Comparison of ENCODE assay signal across 8 cellular contexts in the genomic region with DNA sequence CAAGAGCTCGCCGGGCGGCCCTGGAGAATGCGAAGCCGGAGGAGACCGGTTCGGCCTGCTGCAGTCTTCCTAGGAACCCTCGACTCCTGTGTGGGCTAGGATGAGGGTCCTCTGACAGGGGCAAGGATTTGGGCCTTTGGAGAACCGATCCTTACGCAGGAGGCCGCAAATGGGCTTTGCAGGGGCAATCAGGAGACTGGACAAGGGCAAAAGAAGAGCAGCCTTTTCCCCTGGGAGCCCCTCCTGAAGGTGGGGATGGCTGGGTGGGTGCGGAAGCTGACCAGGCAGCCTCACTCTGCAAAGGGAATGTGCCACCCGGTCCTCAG.
DNase-seq lines count a peak whose midpoint lies in the region; ATAC-seq and TF ChIP-seq lines count a peak whose summit lies in the region.

No MANE protein-coding gene starts in this region.

- H3K4me3 ChIP-seq in BLaER1 treated with 17β-estradiol and CSF1 and Interleukin-3, amounts not matched to agents 10 nM and 100 nM, result peak overlapping the region; percentile 54 to 72 (median 62)
- H3K4me3 ChIP-seq in WI38 (ENCODE audit: low read depth, low read length) (peak overlapping the region; percentile 97), right cardiac atrium (ENCODE audit: low read length) (peak overlapping the region; percentile 58)

- H3K9ac ChIP-seq in BLaER1 treated with 17β-estradiol and CSF1 and Interleukin-3, amounts not matched to agents 10 nM and 100 nM, result peak overlapping the region; percentile 61 to 83 (median 72); a peak in 21 of 22 replicates

- H3K9me3 ChIP-seq in BLaER1 treated with 17β-estradiol and CSF1 and Interleukin-3, amounts not matched to agents 10 nM and 100 nM (replicated peaks in 1 of 11), result no peaks in the 10 kb centered on the region
- no peaks in the 10 kb centered on the region for H3K9me3 ChIP-seq in right cardiac atrium (ENCODE audit: control insufficient read depth, low read length)

- no peak for ATAC-seq in right cardiac atrium
- ATAC-seq in GM19023 (IDR thresholded peaks at IDR 0.05; ENCODE audit: unreplicated experiment), result no peak
- ATAC-seq in GM19452 (IDR thresholded peaks at IDR 0.05; ENCODE audit: unreplicated experiment), result no peak

- peaks cover 84 to 98% (median 94%) of the 10 kb centered on the region in 10 experiments for H3K4me1 ChIP-seq in BLaER1 treated with 17β-estradiol and CSF1 and Interleukin-3, amounts not matched to agents 10 nM and 100 nM
- peaks cover 13% of the 10 kb centered on the region for H3K4me1 ChIP-seq in right cardiac atrium (ENCODE audit: control insufficient read depth, insufficient read depth, low read length)

- DNase-seq in right cardiac atrium (no peak), renal cortical epithelial cell (ENCODE audit: low read depth) (peak; percentile 26), NCI-H748 treated with DMSO at 0.1 percent for 48 hours (lab: John Stamatoyannopoulos, UW) (no peak), NCI-H1092 treated with DMSO at 0.1 percent for 48 hours (lab: John Stamatoyannopoulos, UW) (no peak)

- peak overlapping the region in 9 of 11 experiments; percentile 61 to 82 (median 74); a peak in 18 of 22 replicates for H3K27ac ChIP-seq in BLaER1 treated with 17β-estradiol and CSF1 and Interleukin-3, amounts not matched to agents 10 nM and 100 nM
- no peak overlapping the region for H3K27ac ChIP-seq in right cardiac atrium (ENCODE audit: low read length)

- WGBS in right cardiac atrium, result 36% methylated on average over 13 of the region's 13 CpGs

- H3K4me2 ChIP-seq in BLaER1 treated with 17β-estradiol and CSF1 and Interleukin-3, amounts not matched to agents 10 nM and 100 nM, result peak overlapping the region; percentile 88 to 100 (median 96)

- intact Hi-C loops in right cardiac atrium (cut with DNase I), result no loop called here

- no peak for TF ChIP-seq CTCF in WI38 (IDR thresholded peaks at IDR 0.05; ENCODE audit: low read depth, low read length)

- peaks cover 36 to 99% (median 96%) of the 10 kb centered on the region in 11 experiments; a peak in 21 of 22 replicates for H4K20me1 ChIP-seq in BLaER1 treated with 17β-estradiol and CSF1 and Interleukin-3, amounts not matched to agents 10 nM and 100 nM

- H3K36me3 ChIP-seq in BLaER1 treated with 17β-estradiol and CSF1 and Interleukin-3, amounts not matched to agents 10 nM and 100 nM, result peaks cover 0 to 50% (median 16%) of the 10 kb centered on the region in 11 experiments; a peak in 15 of 22 replicates

- H3K27me3 ChIP-seq in BLaER1 treated with 17β-estradiol and CSF1 and Interleukin-3, amounts not matched to agents 10 nM and 100 nM, result no peaks in the 10 kb centered on the region
- H3K27me3 ChIP-seq in right cardiac atrium (ENCODE audit: control insufficient read depth, insufficient read depth), result no peaks in the 10 kb centered on the region
